ENCODE assay signal across 8 cellular contexts in the genomic region with DNA sequence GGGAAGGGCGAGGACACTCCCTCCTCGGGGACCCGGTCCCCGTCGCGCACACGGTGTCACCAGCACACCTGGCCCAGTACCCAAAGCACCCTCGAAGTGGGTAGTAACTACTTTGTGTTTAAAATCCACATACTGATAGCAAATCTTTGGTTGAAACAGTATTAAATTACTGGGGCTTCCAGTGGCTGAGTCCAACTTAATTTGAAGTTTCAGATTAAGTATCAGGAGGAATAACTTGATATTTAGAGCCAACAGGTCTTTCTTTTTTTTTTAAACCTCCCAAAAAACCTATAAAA. TPM values are rescaled to one million over a fixed set of nuclear protein-coding genes. Genes with fewer than 3 reads are reported as not detected.
A peak's percentile ranks its signal among the peaks of the same experiment; 100 is the strongest.
DNase-seq lines count a peak whose midpoint lies in the region; TF ChIP-seq lines count a peak whose summit lies in the region.

No MANE protein-coding gene starts in this region.

- H3K4me1 Mint-ChIP-seq in H9: peaks cover 32 to 38% of the 10 kb centered on the region in 2 experiments

- WGBS in H9 (ENCODE audit: extremely low coverage, insufficient read length, low lambda C conversion rate): no CpG with 5 or more reads among the region's 8 CpGs
- 0 to 1% (median 0%) methylated on average over 7 to 8 of the region's 8 CpGs for WGBS in stomach, 5 donors

- POLR2A ChIA-PET in A673 (lab: Charles Lee; ENCODE audit: low non-redundant PET): no interaction called here

- no peak for TF ChIP-seq EP300 in stomach (IDR thresholded peaks at IDR 0.05)

- peaks cover 10% of the 10 kb centered on the region for H3K4me1 ChIP-seq in A673 (ENCODE audit: insufficient read depth, low read length, poor library complexity, severe bottlenecking)
- H3K4me1 ChIP-seq in H9 (ENCODE audit: insufficient read depth, low read length): no peaks in the 10 kb centered on the region
- peaks cover 0 to 16% (median 14%) of the 10 kb centered on the region in 4 donors for H3K4me1 ChIP-seq in stomach

- no peak overlapping the region for H4K8ac ChIP-seq in H9 (replicated peaks; ENCODE audit: insufficient read length, low read depth, low read length)

- peak overlapping the region; percentile 74 for H3K9ac ChIP-seq in H9 (ENCODE audit: extremely low read depth, insufficient read length, low read length)

- DNase-seq in A673 (ENCODE audit: low spot score): no peak
- no peak for DNase-seq in H9
- DNase-seq in WERI-Rb-1: no peak
- DNase-seq in stomach: no peak
- no peak for DNase-seq in NCI-H1694 (lab: John Stamatoyannopoulos, UW)
- DNase-seq in NCI-H1436 treated with DMSO at 0.1 percent for 48 hours (lab: John Stamatoyannopoulos, UW): no peak
- no peak for DNase-seq in NCI-H2196 treated with DMSO at 0.1 percent for 48 hours (lab: John Stamatoyannopoulos, UW; ENCODE audit: unreplicated experiment)

- H3K23me2 ChIP-seq in H9 (ENCODE audit: insufficient read length, low read depth, low read length, poor library complexity, severe bottlenecking): peaks cover 6% of the 10 kb centered on the region

- H4K20me1 ChIP-seq in H9 (ENCODE audit: control insufficient read depth, insufficient read depth, insufficient read length): no peaks in the 10 kb centered on the region

- peaks cover 5 to 16% (median 11%) of the 10 kb centered on the region in 3 experiments; a peak in 5 of 7 replicates for H3K36me3 Mint-ChIP-seq in H9 (ENCODE audit: insufficient read depth in 1 of 3, low read depth in 3 of 3)

- H4K5ac ChIP-seq in H9 (ENCODE audit: insufficient read length, low read depth, low read length): no peak overlapping the region

- H3K18ac ChIP-seq in H9 (ENCODE audit: insufficient read length, low read depth, low read length): peak overlapping the region; percentile 69

- H4K91ac ChIP-seq in H9 (ENCODE audit: insufficient read length, low read depth, low read length): no peak overlapping the region

- no peak for TF ChIP-seq POLR2A in stomach (IDR thresholded peaks at IDR 0.05)

- H3T11ph ChIP-seq in H9 (ENCODE audit: low read length): no peak overlapping the region

- H3K4ac ChIP-seq in H9 (ENCODE audit: low read depth, low read length): no peak overlapping the region

- H3K9me3 ChIP-seq in A673 (ENCODE audit: low read depth, low read length, poor library complexity, severe bottlenecking) (no peaks in the 10 kb centered on the region), H9 (ENCODE audit: control insufficient read depth, low read depth, low read length) (no peaks in the 10 kb centered on the region), WERI-Rb-1 (ENCODE audit: severe bottlenecking) (no peaks in the 10 kb centered on the region), stomach (no peaks in the 10 kb centered on the region)

- H3K23ac ChIP-seq in H9 (ENCODE audit: insufficient read length, low read depth, low read length): no peak overlapping the region

- H3K36me3 ChIP-seq in A673 (ENCODE audit: insufficient read depth, low read length, poor library complexity, severe bottlenecking) (peaks cover 7% of the 10 kb centered on the region), WERI-Rb-1 (peaks cover 6% of the 10 kb centered on the region), stomach (peaks cover 0 to 3% (median under 1%) of the 10 kb centered on the region in 4 donors)

- no peak overlapping the region for H2BK15ac ChIP-seq in H9 (ENCODE audit: low read depth, low read length)

- H2BK20ac ChIP-seq in H9 (ENCODE audit: low read depth, low read length, poor library complexity, severe bottlenecking): no peak overlapping the region

- no peak overlapping the region for H2AFZ ChIP-seq in H9 (ENCODE audit: low read length)

- H3K79me1 ChIP-seq in H9 (ENCODE audit: insufficient read depth, low read depth, low read length, poor library complexity, severe bottlenecking): no peaks in the 10 kb centered on the region

- H3K4me3 ChIP-seq in A673 (ENCODE audit: low read depth, low read length, poor library complexity, severe bottlenecking) (peak overlapping the region; percentile 81), WERI-Rb-1 (ENCODE audit: low read depth, low read length) (peak overlapping the region; percentile 95), iPS-11a (ENCODE audit: low read depth, low read length) (peak overlapping the region; percentile 41), stomach (peak overlapping the region; percentile 53 to 83 (median 66))

- H2BK12ac ChIP-seq in H9 (ENCODE audit: insufficient read length, low read depth, low read length): no peak overlapping the region

- H3K27me3 Mint-ChIP-seq in H9 (ENCODE audit: low read depth): no peaks in the 10 kb centered on the region

- no peaks in the 10 kb centered on the region for H3K9me3 Mint-ChIP-seq in H9

- no peak overlapping the region for H2BK120ac ChIP-seq in H9 (ENCODE audit: low read depth, low read length, poor library complexity, severe bottlenecking)

- TF ChIP-seq CTCF in A673 (conservative IDR thresholded peaks at IDR 0.05; ENCODE audit: low read depth, low read length): no peak
- TF ChIP-seq CTCF in H9 (conservative IDR thresholded peaks at IDR 0.05): no peak
- no peak for TF ChIP-seq CTCF in WERI-Rb-1 (IDR thresholded peaks at IDR 0.05; ENCODE audit: low read depth, low read length)
- no peak for TF ChIP-seq CTCF in stomach (IDR thresholded peaks at IDR 0.05)

- no peak overlapping the region for H2AK5ac ChIP-seq in H9 (ENCODE audit: insufficient read length, low read length)

- H3K4me3 Mint-ChIP-seq in H9: peak overlapping the region; percentile 62 to 69

- CTCF ChIA-PET in A673 (lab: Charles Lee): no interaction called here

- BruUV-seq in A673 (replicated peaks; lab: Mats Ljungman, UMichigan): no TSS peak

- H3K27me3 ChIP-seq in A673 (replicated peaks; ENCODE audit: insufficient read depth, low read depth, low read length, poor library complexity) (no peaks in the 10 kb centered on the region), H9 (ENCODE audit: insufficient read depth, low read length) (no peaks in the 10 kb centered on the region), WERI-Rb-1 (ENCODE audit: insufficient read depth, low read depth, severe bottlenecking) (no peaks in the 10 kb centered on the region), stomach (no peaks in the 10 kb centered on the region)

- H3K27ac ChIP-seq in A673 (ENCODE audit: low read depth, low read length, poor library complexity, severe bottlenecking): peak overlapping the region; percentile 99
- peak overlapping the region; percentile 2 for H3K27ac ChIP-seq in H9 (ENCODE audit: insufficient read length, low read depth, low read length)
- peak overlapping the region; percentile 99 for H3K27ac ChIP-seq in WERI-Rb-1
- H3K27ac ChIP-seq in stomach: peak overlapping the region; percentile 98 to 99 (median 98)

- intact Hi-C loops in A673 (cut with micrococcal nuclease; ENCODE audit: unreplicated experiment) (loop anchor here (5.0 kb wide), 2 partner anchors 120 to 185 kb away; no protein-coding TSS in a partner anchor), stomach (cut with DNase I; ENCODE audit: low total_unique reads) (no loop called here)

- H3K4me2 ChIP-seq in H9 (ENCODE audit: insufficient read depth, insufficient read length, low read length): peak overlapping the region; percentile 50

- no peak overlapping the region for H2BK5ac ChIP-seq in H9 (ENCODE audit: insufficient read length, low read length)

- H3K56ac ChIP-seq in H9 (ENCODE audit: insufficient read length, low read depth, low read length): no peak overlapping the region

- H3K27ac Mint-ChIP-seq in H9: peak overlapping the region; percentile 19 to 83 (median 57); a peak in 5 of 7 replicates

- H3K14ac ChIP-seq in H9 (ENCODE audit: insufficient read depth, low read length): peak overlapping the region; percentile 50; the same call in 1 of the 2 replicates

- no peaks in the 10 kb centered on the region for H3K79me2 ChIP-seq in H9 (ENCODE audit: insufficient read depth, low read length)

RNA-seq across cellular contexts. Expression of gene ATG10, which starts 0.6 kb away (rescaled TPM):
- total RNA-seq in A673 (2021) (17.1 and 18.1 TPM in 2 replicates), H9 (2021) (7.6 and 8.7 TPM in 2 replicates), stomach (10 to 100 TPM in 2 of 5 donors, 1 to 10 TPM in 2, under 1 TPM in 1; 0.58 to 16.5 (median 3.5) TPM)
- 1 to 10 TPM; 2.4 to 8.6 (median 5.1) TPM for polyA plus RNA-seq in stomach

Comparison
In these comparisons a context has a peak if more than half of its experiments do, and no peak if none do; other contexts are left out.
1. H3K27ac ChIP-seq: peak in every context shown above with its lines; median percentile 99 in A673; 99 in WERI-Rb-1; 98 in stomach; 2 in H9.
2. H3K4me3 ChIP-seq: peak in every context shown above with its lines; median percentile 95 in WERI-Rb-1; 81 in A673; 66 in stomach; 41 in iPS-11a.